Comparison of ENCODE assay signal across 16 cellular contexts in genomic region chr9:83919111-83919510, GRCh38.
"Had no signal": no experiment of that assay in that cellular context is flagged by ENCODE, and none has a peak within 500 bp of the region (broad histone marks: within the 10 kb centered on the region; RNA-seq: fewer than 3 reads in every experiment).

No MANE protein-coding gene starts in this region.

- DNase-seq: effector memory CD4-positive, alpha-beta T cell; gastrocnemius medialis; heart right ventricle; hypothalamus; kidney glomerular epithelial cell; nucleus accumbens; ovary; right cardiac atrium; small intestine; stimulated activated CD4-positive, alpha-beta T cell treated with anti-CD3 and anti-CD28 coated beads, Interleukin-12 subunit alpha, Interleukin-12 subunit beta, amount 100 ng/mL, for 4 hours; stimulated activated naive CD4-positive, alpha-beta T cell; stomach; substantia nigra; transverse colon had no signal

- H3K4me3 ChIP-seq: gastrocnemius medialis, heart right ventricle, ovary, stomach, thoracic aorta, transverse colon had no signal

- H3K9me3 ChIP-seq: gastrocnemius medialis, heart right ventricle, ovary, stomach, thoracic aorta, transverse colon had no signal

- H3K27me3 ChIP-seq: gastrocnemius medialis, heart right ventricle, ovary, stomach, transverse colon had no signal

- ATAC-seq: esophagus mucosa, gastrocnemius medialis, heart right ventricle, right cardiac atrium had no signal

- H3K27ac ChIP-seq: gastrocnemius medialis, heart right ventricle, ovary, stomach, thoracic aorta, transverse colon had no signal

- H3K36me3 ChIP-seq: ovary, thoracic aorta, transverse colon had no signal
